In the genomic region with DNA sequence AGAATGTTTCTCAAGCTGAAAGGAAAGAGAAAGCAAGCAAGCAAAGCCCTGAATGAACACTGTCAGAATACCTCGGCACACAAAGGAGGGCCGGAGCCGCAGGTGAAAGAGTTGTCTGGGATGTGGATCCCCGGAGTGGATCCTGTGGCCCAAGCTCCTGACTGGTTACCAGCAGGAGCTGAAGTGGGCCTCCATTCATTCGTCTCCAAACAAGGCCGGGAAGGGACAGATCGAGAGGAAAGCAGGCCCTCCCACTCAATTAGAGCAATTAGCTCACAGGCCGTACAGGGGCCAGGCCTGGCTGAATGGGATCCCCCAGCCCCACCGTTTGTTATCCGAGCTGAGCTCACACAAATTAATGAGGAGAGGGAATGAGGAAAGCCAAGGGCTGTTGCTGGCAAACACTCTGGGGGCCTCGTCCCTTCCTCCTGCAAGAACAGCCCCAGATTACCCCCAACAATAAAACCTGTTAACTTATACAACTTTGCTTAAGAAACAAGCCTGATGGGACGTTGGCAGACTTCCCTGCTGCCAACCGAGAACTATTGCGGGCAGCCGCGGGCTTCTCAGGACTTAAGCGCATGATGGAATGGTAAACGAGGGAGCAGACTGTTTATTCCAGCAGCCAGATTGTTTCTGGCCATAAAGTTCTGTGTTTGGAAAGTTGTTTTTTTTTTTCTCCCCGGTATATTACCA, we compare ENCODE assay signal across 20 cellular contexts.
DNase-seq lines count a peak whose midpoint lies in the region; ATAC-seq, FAIRE-seq and TF ChIP-seq lines count a peak whose summit lies in the region.
"Had no signal": no experiment of that assay in that cellular context is flagged by ENCODE, and none has a peak within 500 bp of the region (broad histone marks: within the 10 kb centered on the region; RNA-seq: fewer than 3 reads in every experiment).

No MANE protein-coding gene starts in this region.

- no peak for TF ChIP-seq POLR2A in transverse colon (IDR thresholded peaks at IDR 0.05)

- TF ChIP-seq CTCF in brain (conservative IDR thresholded peaks at IDR 0.05) (no peak), mucosa of descending colon (IDR thresholded peaks at IDR 0.05) (no peak), transverse colon (IDR thresholded peaks at IDR 0.05) (no peak), lower lobe of right lung (IDR thresholded peaks at IDR 0.05) (no peak)

- intact Hi-C loops in mucosa of descending colon (cut with DNase I, micrococcal nuclease), result loop anchor here in 1 of 2 donors (10.0 kb wide), 1 partner anchor 339 kb away; a partner anchor contains a TSS
- intact Hi-C loops in transverse colon (cut with DNase I; ENCODE audit: low total_unique reads), result no loop called here
- intact Hi-C loops in lower lobe of right lung (cut with DNase I), result no loop called here

- peak; percentile 42 for ATAC-seq in mucosa of descending colon
- ATAC-seq in lower lobe of right lung, result no peak
- ATAC-seq: effector memory CD8-positive, alpha-beta T cell; GM12878; K562; T-cell had no signal

- H3K36me3 Mint-ChIP-seq in brain, result no peaks in the 10 kb centered on the region
- H3K36me3 Mint-ChIP-seq: T-cell had no signal

- no peak for TF ChIP-seq EP300 in transverse colon (IDR thresholded peaks at IDR 0.05; ENCODE audit: low read depth)

- peaks cover 22% of the 10 kb centered on the region for H3K4me1 ChIP-seq in mucosa of descending colon (ENCODE audit: low read depth)
- H3K4me1 ChIP-seq in transverse colon, result peaks cover 0 to 47% (median 30%) of the 10 kb centered on the region in 4 donors
- H3K4me1 ChIP-seq in lower lobe of right lung, result peaks cover 8% of the 10 kb centered on the region

- H3K9me3 ChIP-seq in mucosa of descending colon (no peaks in the 10 kb centered on the region), transverse colon (no peaks in the 10 kb centered on the region), lower lobe of right lung (no peaks in the 10 kb centered on the region)

- H3K27me3 ChIP-seq in transverse colon, result no peaks in the 10 kb centered on the region
- H3K27me3 ChIP-seq in lower lobe of right lung (ENCODE audit: low read depth), result no peaks in the 10 kb centered on the region

- H3K4me3 ChIP-seq in mucosa of descending colon, result no peak overlapping the region
- H3K4me3 ChIP-seq in transverse colon, result peak overlapping the region in 1 of 4 donors; percentile 20
- H3K4me3 ChIP-seq in lower lobe of right lung, result no peak overlapping the region
- H3K4me3 ChIP-seq: GM12878, K562 had no signal

- FAIRE-seq in urothelium cell line (lab: Jason Lieb, UNC), result no peak
- FAIRE-seq: GM12878, K562 had no signal

- DNase-seq in NCI-H1092 treated with DMSO at 0.1 percent for 48 hours (lab: John Stamatoyannopoulos, UW) (peak; percentile 9), NCI-H1092 (lab: John Stamatoyannopoulos, UW) (no peak), mucosa of descending colon (peak; percentile 55 to 69 (median 64)), transverse colon (peak; percentile 62), lower lobe of right lung (no peak), urothelium cell line (ENCODE audit: low spot score) (no peak), Ammon's horn (ENCODE audit: low spot score) (no peak)
- DNase-seq: 8988T; activated CD4-positive, CD25-positive, alpha-beta regulatory T cell; activated naive CD4-positive, alpha-beta T cell treated with anti-CD3 and anti-CD28 coated beads, Interleukin-2, amount 50 U/mL, for 16 hours; effector memory CD8-positive, alpha-beta T cell; mammary epithelial cell; NCI-H1436 treated with DMSO at 0.1 percent for 48 hours; NK-92 treated with Interleukin-12 subunit alpha and Interleukin-12 subunit beta, amount 100 ng/mL, for 24 hours; stimulated activated naive CD4-positive, alpha-beta T cell; T-cell had no signal

- 33 to 51% methylated on average over 3 to 19 of the region's 19 CpGs for WGBS in transverse colon (ENCODE audit: low coverage in 1 of 2), 2 donors

- in situ Hi-C loops in transverse colon (cut with MboI; ENCODE audit: low pct_ligation_motif_present in 1 of 4, low pct_unique_long_range_greater_than_20kb in 1 of 4, low sequenced_read_pairs in 3 of 4), result no loop called here

- H3K9me3 Mint-ChIP-seq in brain, result no peaks in the 10 kb centered on the region
- H3K9me3 Mint-ChIP-seq: effector memory CD8-positive, alpha-beta T cell; T-cell had no signal

- H3K4me1 Mint-ChIP-seq in brain, result peaks cover 48% of the 10 kb centered on the region

- peaks cover 3% of the 10 kb centered on the region for H3K27me3 Mint-ChIP-seq in brain
- H3K27me3 Mint-ChIP-seq: effector memory CD8-positive, alpha-beta T cell; T-cell had no signal

- H3K36me3 ChIP-seq in mucosa of descending colon (ENCODE audit: low read depth), result no peaks in the 10 kb centered on the region
- H3K36me3 ChIP-seq in transverse colon, result no peaks in the 10 kb centered on the region
- no peaks in the 10 kb centered on the region for H3K36me3 ChIP-seq in lower lobe of right lung

- H3K27ac Mint-ChIP-seq in brain, result peak overlapping the region; percentile 60 to 95 (median 92)
- H3K27ac Mint-ChIP-seq: effector memory CD8-positive, alpha-beta T cell; T-cell had no signal

- H3K4me3 Mint-ChIP-seq in brain, result peak overlapping the region; percentile 36 to 83 (median 74)
- H3K4me3 Mint-ChIP-seq: effector memory CD8-positive, alpha-beta T cell; T-cell had no signal

- H3K27ac ChIP-seq in transverse colon (peak overlapping the region; percentile 60 to 87 (median 75)), lower lobe of right lung (no peak overlapping the region)
- H3K27ac ChIP-seq: C4-2B had no signal

Comparison
In these comparisons a context has a peak if more than half of its experiments do, and no peak if none do; other contexts are left out.
1. DNase-seq: peak in NCI-H1092 treated with DMSO at 0.1 percent for 48 hours (single experiment), mucosa of descending colon (3 of 3) and transverse colon (single experiment); none in NCI-H1092 (single experiment), lower lobe of right lung (single experiment), urothelium cell line (single experiment) and Ammon's horn (single experiment).